In the genomic region with DNA sequence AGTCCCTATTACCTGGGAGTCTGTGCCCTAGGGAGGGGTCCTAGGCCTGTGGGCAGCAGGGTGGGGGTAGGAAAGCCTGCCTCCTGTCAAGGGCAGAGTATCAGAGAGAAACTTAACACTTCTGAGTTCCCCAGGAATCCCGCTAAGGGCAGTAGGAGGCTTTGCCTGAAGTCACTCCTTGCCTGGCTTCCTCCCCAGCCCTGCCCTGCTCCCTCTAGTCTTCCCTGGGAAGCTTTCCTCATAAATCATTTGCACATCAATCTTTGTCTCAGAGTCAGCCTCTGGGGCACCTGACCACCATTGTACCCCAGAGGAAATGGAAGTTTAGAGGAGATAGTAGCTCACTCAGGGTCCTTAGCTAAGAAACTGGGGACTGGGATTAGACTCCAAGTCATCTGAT, we compare ENCODE assay signal across 1 cellular context.
TF ChIP-seq lines count a peak whose summit lies in the region.

No MANE protein-coding gene starts in this region.

TF ChIP-seq in GM23338, 12 proteins besides CTCF, POLR2A, EP300 and RAD21 (continued from another document):
- TF ChIP-seq, protein P1, sequence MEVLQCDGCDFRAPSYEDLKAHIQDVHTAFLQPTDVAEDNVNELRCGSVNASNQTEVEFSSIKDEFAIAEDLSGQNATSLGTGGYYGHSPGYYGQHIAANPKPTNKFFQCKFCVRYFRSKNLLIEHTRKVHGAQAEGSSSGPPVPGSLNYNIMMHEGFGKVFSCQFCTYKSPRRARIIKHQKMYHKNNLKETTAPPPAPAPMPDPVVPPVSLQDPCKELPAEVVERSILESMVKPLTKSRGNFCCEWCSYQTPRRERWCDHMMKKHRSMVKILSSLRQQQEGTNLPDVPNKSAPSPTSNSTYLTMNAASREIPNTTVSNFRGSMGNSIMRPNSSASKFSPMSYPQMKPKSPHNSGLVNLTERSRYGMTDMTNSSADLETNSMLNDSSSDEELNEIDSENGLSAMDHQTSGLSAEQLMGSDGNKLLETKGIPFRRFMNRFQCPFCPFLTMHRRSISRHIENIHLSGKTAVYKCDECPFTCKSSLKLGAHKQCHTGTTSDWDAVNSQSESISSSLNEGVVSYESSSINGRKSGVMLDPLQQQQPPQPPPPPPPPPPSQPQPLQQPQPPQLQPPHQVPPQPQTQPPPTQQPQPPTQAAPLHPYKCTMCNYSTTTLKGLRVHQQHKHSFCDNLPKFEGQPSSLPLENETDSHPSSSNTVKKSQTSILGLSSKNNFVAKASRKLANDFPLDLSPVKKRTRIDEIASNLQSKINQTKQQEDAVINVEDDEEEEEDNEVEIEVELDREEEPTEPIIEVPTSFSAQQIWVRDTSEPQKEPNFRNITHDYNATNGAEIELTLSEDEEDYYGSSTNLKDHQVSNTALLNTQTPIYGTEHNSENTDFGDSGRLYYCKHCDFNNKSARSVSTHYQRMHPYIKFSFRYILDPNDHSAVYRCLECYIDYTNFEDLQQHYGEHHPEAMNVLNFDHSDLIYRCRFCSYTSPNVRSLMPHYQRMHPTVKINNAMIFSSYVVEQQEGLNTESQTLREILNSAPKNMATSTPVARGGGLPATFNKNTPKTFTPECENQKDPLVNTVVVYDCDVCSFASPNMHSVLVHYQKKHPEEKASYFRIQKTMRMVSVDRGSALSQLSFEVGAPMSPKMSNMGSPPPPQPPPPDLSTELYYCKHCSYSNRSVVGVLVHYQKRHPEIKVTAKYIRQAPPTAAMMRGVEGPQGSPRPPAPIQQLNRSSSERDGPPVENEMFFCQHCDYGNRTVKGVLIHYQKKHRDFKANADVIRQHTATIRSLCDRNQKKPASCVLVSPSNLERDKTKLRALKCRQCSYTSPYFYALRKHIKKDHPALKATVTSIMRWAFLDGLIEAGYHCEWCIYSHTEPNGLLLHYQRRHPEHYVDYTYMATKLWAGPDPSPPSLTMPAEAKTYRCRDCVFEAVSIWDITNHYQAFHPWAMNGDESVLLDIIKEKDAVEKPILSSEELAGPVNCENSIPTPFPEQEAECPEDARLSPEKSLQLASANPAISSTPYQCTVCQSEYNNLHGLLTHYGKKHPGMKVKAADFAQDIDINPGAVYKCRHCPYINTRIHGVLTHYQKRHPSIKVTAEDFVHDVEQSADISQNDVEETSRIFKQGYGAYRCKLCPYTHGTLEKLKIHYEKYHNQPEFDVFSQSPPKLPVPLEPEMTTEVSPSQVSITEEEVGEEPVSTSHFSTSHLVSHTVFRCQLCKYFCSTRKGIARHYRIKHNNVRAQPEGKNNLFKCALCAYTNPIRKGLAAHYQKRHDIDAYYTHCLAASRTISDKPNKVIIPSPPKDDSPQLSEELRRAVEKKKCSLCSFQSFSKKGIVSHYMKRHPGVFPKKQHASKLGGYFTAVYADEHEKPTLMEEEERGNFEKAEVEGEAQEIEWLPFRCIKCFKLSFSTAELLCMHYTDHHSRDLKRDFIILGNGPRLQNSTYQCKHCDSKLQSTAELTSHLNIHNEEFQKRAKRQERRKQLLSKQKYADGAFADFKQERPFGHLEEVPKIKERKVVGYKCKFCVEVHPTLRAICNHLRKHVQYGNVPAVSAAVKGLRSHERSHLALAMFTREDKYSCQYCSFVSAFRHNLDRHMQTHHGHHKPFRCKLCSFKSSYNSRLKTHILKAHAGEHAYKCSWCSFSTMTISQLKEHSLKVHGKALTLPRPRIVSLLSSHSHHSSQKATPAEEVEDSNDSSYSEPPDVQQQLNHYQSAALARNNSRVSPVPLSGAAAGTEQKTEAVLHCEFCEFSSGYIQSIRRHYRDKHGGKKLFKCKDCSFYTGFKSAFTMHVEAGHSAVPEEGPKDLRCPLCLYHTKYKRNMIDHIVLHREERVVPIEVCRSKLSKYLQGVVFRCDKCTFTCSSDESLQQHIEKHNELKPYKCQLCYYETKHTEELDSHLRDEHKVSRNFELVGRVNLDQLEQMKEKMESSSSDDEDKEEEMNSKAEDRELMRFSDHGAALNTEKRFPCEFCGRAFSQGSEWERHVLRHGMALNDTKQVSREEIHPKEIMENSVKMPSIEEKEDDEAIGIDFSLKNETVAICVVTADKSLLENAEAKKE (CRISPR knock-in tag; IDR thresholded peaks at IDR 0.05), result no peak
- TF ChIP-seq EZH2phosphoT487 (IDR thresholded peaks at IDR 0.05; ENCODE audit: unreplicated experiment), result no peak
